ENCODE assay signal across 17 cellular contexts in genomic region chr7:71239517-71239916, GRCh38.
DNase-seq lines count a peak whose midpoint lies in the region; ATAC-seq and TF ChIP-seq lines count a peak whose summit lies in the region.
"Had no signal": no experiment of that assay in that cellular context is flagged by ENCODE, and none has a peak within 500 bp of the region (broad histone marks: within the 10 kb centered on the region; RNA-seq: fewer than 3 reads in every experiment).

No MANE protein-coding gene starts in this region.

- H3K27ac ChIP-seq in esophagus squamous epithelium (peak overlapping the region in 3 of 4 donors; percentile 76 to 79 (median 79)), tibial nerve (peak overlapping the region; percentile 6 to 95 (median 86))
- H3K27ac ChIP-seq: neutrophil, RWPE1, WERI-Rb-1 had no signal

- H3K9ac ChIP-seq in NT2/D1 (ENCODE audit: insufficient read length, low read depth): peak overlapping the region; percentile 10

- no peaks in the 10 kb centered on the region for H3K4me1 Mint-ChIP-seq in activated T-helper 2 cell treated with anti-CD3 and anti-CD28 coated beads, Interferon-gamma antibody, Interleukin-2, Interleukin-4, amounts not matched to agents 10 μg/mL and 5 μg/mL and 100 μg/mL, durations not matched to agents 14 hours and 24 hours and 36 hours (ENCODE audit: low read depth)
- H3K4me1 Mint-ChIP-seq: T-cell had no signal

- H3K9me3 ChIP-seq in NT2/D1 (ENCODE audit: insufficient read depth, low read length) (no peaks in the 10 kb centered on the region; the same call in 1 of the 2 replicates), esophagus squamous epithelium (no peaks in the 10 kb centered on the region), tibial nerve (no peaks in the 10 kb centered on the region)
- H3K9me3 ChIP-seq: Caco-2, neutrophil had no signal

- TF ChIP-seq POLR2A in esophagus squamous epithelium (IDR thresholded peaks at IDR 0.05) (no peak), tibial nerve (IDR thresholded peaks at IDR 0.05) (no peak)

- intact Hi-C loops in esophagus squamous epithelium (cut with DNase I): no loop called here
- intact Hi-C loops in activated T-helper 2 cell treated with anti-CD3 and anti-CD28 coated beads, Interferon-gamma antibody, Interleukin-2, Interleukin-4, amounts not matched to agents 10 μg/mL and 5 μg/mL and 100 μg/mL, durations not matched to agents 14 hours and 24 hours and 36 hours (cut with micrococcal nuclease): no loop called here

- no peak overlapping the region for H3K4me3 ChIP-seq in NT2/D1 (ENCODE audit: insufficient read length, low read depth)
- no peak overlapping the region for H3K4me3 ChIP-seq in esophagus squamous epithelium
- no peak overlapping the region for H3K4me3 ChIP-seq in tibial nerve

- H3K4me1 ChIP-seq in NT2/D1 (ENCODE audit: insufficient read depth, insufficient read length) (peaks cover 3% of the 10 kb centered on the region), esophagus squamous epithelium (peaks cover 0 to 41% (median 6%) of the 10 kb centered on the region in 3 donors), tibial nerve (peaks cover 0 to 53% (median 15%) of the 10 kb centered on the region in 4 donors)
- H3K4me1 ChIP-seq: Caco-2 had no signal

- H3K36me3 Mint-ChIP-seq in activated T-helper 2 cell treated with anti-CD3 and anti-CD28 coated beads, Interferon-gamma antibody, Interleukin-2, Interleukin-4, amounts not matched to agents 10 μg/mL and 5 μg/mL and 100 μg/mL, durations not matched to agents 14 hours and 24 hours and 36 hours (ENCODE audit: low read depth): no peaks in the 10 kb centered on the region
- H3K36me3 Mint-ChIP-seq: T-cell had no signal

- H3K9me3 Mint-ChIP-seq in activated T-helper 2 cell treated with anti-CD3 and anti-CD28 coated beads, Interferon-gamma antibody, Interleukin-2, Interleukin-4, amounts not matched to agents 10 μg/mL and 5 μg/mL and 100 μg/mL, durations not matched to agents 14 hours and 24 hours and 36 hours: peaks cover 58% of the 10 kb centered on the region

- H3K27me3 Mint-ChIP-seq in activated T-helper 2 cell treated with anti-CD3 and anti-CD28 coated beads, Interferon-gamma antibody, Interleukin-2, Interleukin-4, amounts not matched to agents 10 μg/mL and 5 μg/mL and 100 μg/mL, durations not matched to agents 14 hours and 24 hours and 36 hours (ENCODE audit: low read depth): no peaks in the 10 kb centered on the region
- H3K27me3 Mint-ChIP-seq: T-cell had no signal

- DNase-seq in NT2/D1 (ENCODE audit: low read depth, low spot score): no peak
- DNase-seq in esophagus squamous epithelium (lab: John Stamatoyannopoulos, UW): no peak
- peak; percentile 44 for DNase-seq in middle frontal gyrus (ENCODE audit: extremely low spot score, low spot score)
- DNase-seq in tibial nerve (ENCODE audit: low spot score in 2 of 2): no peak
- DNase-seq in activated T-helper 2 cell treated with anti-CD3 and anti-CD28 coated beads, Interferon-gamma antibody, Interleukin-2, Interleukin-4, amounts not matched to agents 10 μg/mL and 5 μg/mL and 100 μg/mL, durations not matched to agents 14 hours and 24 hours and 36 hours (ENCODE audit: low spot score): no peak
- no peak for DNase-seq in iPS-NIHi11 (ENCODE audit: low spot score)
- no peak for DNase-seq in NCI-H510A (lab: John Stamatoyannopoulos, UW)
- DNase-seq: activated CD8-positive, alpha-beta memory T cell treated with anti-CD3 and anti-CD28 coated beads for 24 hours; Caco-2; GDM1; IMR-90; NCI-H1048; T-cell; WERI-Rb-1 had no signal

- H3K27me3 ChIP-seq in NT2/D1 (ENCODE audit: insufficient read depth, insufficient read length) (no peaks in the 10 kb centered on the region), esophagus squamous epithelium (no peaks in the 10 kb centered on the region), tibial nerve (no peaks in the 10 kb centered on the region)
- H3K27me3 ChIP-seq: neutrophil had no signal

- no peaks in the 10 kb centered on the region for H3K36me3 ChIP-seq in NT2/D1 (ENCODE audit: insufficient read depth, insufficient read length, low read length)
- no peaks in the 10 kb centered on the region for H3K36me3 ChIP-seq in esophagus squamous epithelium
- no peaks in the 10 kb centered on the region for H3K36me3 ChIP-seq in tibial nerve
- H3K36me3 ChIP-seq: neutrophil, WERI-Rb-1 had no signal

- no peak overlapping the region for H3K27ac Mint-ChIP-seq in activated T-helper 2 cell treated with anti-CD3 and anti-CD28 coated beads, Interferon-gamma antibody, Interleukin-2, Interleukin-4, amounts not matched to agents 10 μg/mL and 5 μg/mL and 100 μg/mL, durations not matched to agents 14 hours and 24 hours and 36 hours
- H3K27ac Mint-ChIP-seq: T-cell had no signal

- peak in 1 of 2 donors; percentile 15 for TF ChIP-seq EP300 in tibial nerve (IDR thresholded peaks at IDR 0.05)

- ATAC-seq in HG03354 (IDR thresholded peaks at IDR 0.05; ENCODE audit: poor library complexity, severe bottlenecking, unreplicated experiment): no peak
- ATAC-seq: T-cell had no signal

- no peak overlapping the region for H3K4me3 Mint-ChIP-seq in activated T-helper 2 cell treated with anti-CD3 and anti-CD28 coated beads, Interferon-gamma antibody, Interleukin-2, Interleukin-4, amounts not matched to agents 10 μg/mL and 5 μg/mL and 100 μg/mL, durations not matched to agents 14 hours and 24 hours and 36 hours (ENCODE audit: low read depth)
- H3K4me3 Mint-ChIP-seq: T-cell had no signal

- WGBS in esophagus squamous epithelium, 2 donors: 7 to 33% methylated on average over 3 of the region's 3 CpGs
- WGBS in tibial nerve, 2 donors: 30 to 44% methylated on average over 3 of the region's 3 CpGs

- TF ChIP-seq CTCF in esophagus squamous epithelium (IDR thresholded peaks at IDR 0.05) (no peak), tibial nerve (IDR thresholded peaks at IDR 0.05) (no peak)
